In genomic region chr19:57241181-57241580, GRCh38 we compare ENCODE assay signal across 8 cellular contexts. TPM values are rescaled to one million over a fixed set of nuclear protein-coding genes. Genes with fewer than 3 reads are reported as not detected.
DNase-seq lines count a peak whose midpoint lies in the region; ATAC-seq and TF ChIP-seq lines count a peak whose summit lies in the region.

No MANE protein-coding gene starts in this region.

- peak overlapping the region; percentile 89 for H3K9ac ChIP-seq in adipocyte (ENCODE audit: low read length)
- H3K9ac ChIP-seq in iPS-20b (ENCODE audit: low read depth, low read length), result peak overlapping the region; percentile 98

- WGBS in stomach, 5 donors, result 9 to 18% (median 15%) methylated on average over 7 of the region's 7 CpGs

- intact Hi-C loops in stomach (cut with DNase I; ENCODE audit: low total_unique reads), result no loop called here

- H3K4me1 ChIP-seq in adipocyte (ENCODE audit: control insufficient read depth, insufficient read depth, low read length), result peaks cover 19% of the 10 kb centered on the region
- H3K4me1 ChIP-seq in iPS-20b (ENCODE audit: insufficient read depth, low read length), result peaks cover 7% of the 10 kb centered on the region; the same call in 1 of the 2 replicates
- peaks cover 13 to 28% (median 27%) of the 10 kb centered on the region in 4 donors for H3K4me1 ChIP-seq in stomach

- H3K27me3 ChIP-seq in adipocyte (replicated peaks; ENCODE audit: control insufficient read depth, insufficient read depth, low read length), result no peaks in the 10 kb centered on the region
- no peaks in the 10 kb centered on the region for H3K27me3 ChIP-seq in iPS-20b (ENCODE audit: insufficient read depth, low read length)
- no peaks in the 10 kb centered on the region for H3K27me3 ChIP-seq in stomach

- H3K36me3 ChIP-seq in adipocyte (ENCODE audit: control insufficient read depth, insufficient read depth, low read length, severe bottlenecking) (peaks cover 21% of the 10 kb centered on the region), iPS-20b (ENCODE audit: insufficient read depth, low read depth, low read length) (peaks cover 25% of the 10 kb centered on the region), stomach (peaks cover 15 to 38% (median 32%) of the 10 kb centered on the region in 4 donors)

- H3K27ac ChIP-seq in 22Rv1, result peak overlapping the region; percentile 86
- H3K27ac ChIP-seq in iPS-20b (ENCODE audit: low read length), result peak overlapping the region; percentile 40
- peak overlapping the region; percentile 83 to 95 (median 93) for H3K27ac ChIP-seq in stomach

- DNase-seq in adipocyte (ENCODE audit: low read depth) (peak; percentile 43), stomach (no peak)

- no peak for TF ChIP-seq EP300 in stomach (IDR thresholded peaks at IDR 0.05)

- peak overlapping the region; percentile 86 for H3K4me3 ChIP-seq in adipocyte (ENCODE audit: low read length)
- H3K4me3 ChIP-seq in iPS-20b (ENCODE audit: low read length), result peak overlapping the region; percentile 100
- H3K4me3 ChIP-seq in stomach, result peak overlapping the region; percentile 89 to 99 (median 90)

- TF ChIP-seq POLR2A in stomach (IDR thresholded peaks at IDR 0.05), result no peak

- no peaks in the 10 kb centered on the region for H3K9me3 ChIP-seq in adipocyte (ENCODE audit: control insufficient read depth, low read length)
- no peaks in the 10 kb centered on the region for H3K9me3 ChIP-seq in iPS-20b (ENCODE audit: insufficient read depth, low read depth, low read length)
- H3K9me3 ChIP-seq in stomach, result no peaks in the 10 kb centered on the region

- peak; percentile 1 for ATAC-seq in HG03342 (IDR thresholded peaks at IDR 0.05; ENCODE audit: unreplicated experiment)
- ATAC-seq in GM18867 (IDR thresholded peaks at IDR 0.05; ENCODE audit: unreplicated experiment), result no peak
- ATAC-seq in GM19351 (IDR thresholded peaks at IDR 0.05; ENCODE audit: unreplicated experiment), result no peak
- no peak for ATAC-seq in HG03460 (IDR thresholded peaks at IDR 0.05; ENCODE audit: unreplicated experiment)

- no peak for TF ChIP-seq CTCF in 22Rv1 (IDR thresholded peaks at IDR 0.05)
- TF ChIP-seq CTCF in stomach (IDR thresholded peaks at IDR 0.05), result no peak

RNA-seq across cellular contexts. Expression of gene ZNF805, which starts 0.7 kb away (rescaled TPM):
- 10 to 100 TPM in 1 of 5 donors, 1 to 10 TPM in 4; 1.2 to 37.6 (median 8.1) TPM for total RNA-seq in stomach
- under 1 TPM; 0.46 to 0.81 (median 0.53) TPM for polyA plus RNA-seq in stomach

RNA-seq across cellular contexts. Expression of gene AURKC, which starts 10.4 kb away (rescaled TPM):
- 1 to 10 TPM in 1 of 5 donors, under 1 TPM in 1, not detected in 3; 0.72 to 1.3 TPM for total RNA-seq in stomach
- 1 to 10 TPM in 2 of 3 donors, not detected in 1; 1.0 to 1.2 TPM for polyA plus RNA-seq in stomach

RNA-seq across cellular contexts. Expression of gene ZNF460, which starts 39.1 kb away (rescaled TPM):
- total RNA-seq in stomach, result 100 to 1,000 TPM in 1 of 5 donors, 10 to 100 TPM in 4; 46.5 to 140 (median 56.7) TPM
- under 1 TPM; 0.25 to 0.75 (median 0.31) TPM for polyA plus RNA-seq in stomach

RNA-seq across cellular contexts. Expression of gene ZNF264, which starts 49.9 kb away (rescaled TPM):
- 10 to 100 TPM in 4 of 5 donors, 1 to 10 TPM in 1; 8.2 to 53.0 (median 41.0) TPM for total RNA-seq in stomach
- polyA plus RNA-seq in stomach, result 10 to 100 TPM in 1 of 3 donors, 1 to 10 TPM in 2; 3.2 to 26.0 (median 4.6) TPM

Comparison
In these comparisons a context has a peak if more than half of its experiments do, and no peak if none do; other contexts are left out.
1. H3K27ac ChIP-seq: peak in every context shown above with its lines; median percentile 93 in stomach; 86 in 22Rv1; 40 in iPS-20b.